1 cellular context compared by ENCODE assay signal in the genomic region with DNA sequence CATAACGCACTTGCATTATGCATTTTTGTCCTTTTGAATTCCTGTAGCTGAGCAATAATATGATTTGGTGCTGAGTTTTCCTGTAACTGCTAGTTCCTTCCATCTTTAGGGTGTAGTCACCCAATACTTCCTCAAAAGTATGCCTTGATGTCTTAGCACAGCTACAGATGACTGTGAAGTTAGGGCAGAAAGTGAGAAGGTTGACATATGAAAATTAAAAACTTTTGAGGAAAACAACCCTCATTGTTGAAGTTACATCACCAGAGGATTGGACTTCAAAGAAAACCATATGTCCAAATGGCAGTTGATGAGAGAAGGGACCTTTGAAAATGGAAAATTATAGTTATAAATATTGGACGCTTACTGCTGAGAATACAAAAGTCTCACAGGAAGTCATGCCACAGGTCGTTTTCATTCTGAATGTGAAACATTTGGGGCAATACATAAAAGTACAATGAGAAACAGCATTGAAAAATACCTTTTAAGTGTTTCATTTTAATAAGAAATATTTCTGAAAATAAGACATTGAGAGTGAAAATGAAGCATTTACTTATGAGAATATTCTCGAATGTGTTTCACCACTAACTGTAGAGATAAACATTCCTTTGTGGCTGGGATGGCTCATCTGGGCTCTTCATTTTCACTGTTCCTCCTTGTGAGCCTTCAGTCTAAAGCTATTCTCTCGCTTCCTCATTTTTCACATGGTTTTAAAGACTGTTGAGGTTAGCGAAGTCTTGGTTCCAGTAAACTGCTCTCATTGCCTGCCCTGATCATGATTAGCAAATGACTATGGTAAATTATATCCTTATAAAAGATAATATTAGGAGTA.
TF ChIP-seq lines count a peak whose summit lies in the region.

No MANE protein-coding gene starts in this region.

TF ChIP-seq in GM23338, 12 proteins besides CTCF, POLR2A, EP300 and RAD21 (continued from another document):
- TF ChIP-seq POLR2AphosphoS5 (IDR thresholded peaks at IDR 0.05; ENCODE audit: low read depth) (no peak), CREB1 (CRISPR knock-in tag; IDR thresholded peaks at IDR 0.05; ENCODE audit: low read depth) (no peak), ZNF331 (CRISPR knock-in tag; IDR thresholded peaks at IDR 0.05; ENCODE audit: low read depth) (no peak), EZH2phosphoT487 (IDR thresholded peaks at IDR 0.05; ENCODE audit: unreplicated experiment) (no peak), JUNB (IDR thresholded peaks at IDR 0.05; ENCODE audit: unreplicated experiment) (no peak), NANOG (IDR thresholded peaks at IDR 0.05; ENCODE audit: borderline replicate concordance) (no peak), STAT1 (IDR thresholded peaks at IDR 0.05; ENCODE audit: unreplicated experiment) (no peak)
- TF ChIP-seq, protein P1, sequence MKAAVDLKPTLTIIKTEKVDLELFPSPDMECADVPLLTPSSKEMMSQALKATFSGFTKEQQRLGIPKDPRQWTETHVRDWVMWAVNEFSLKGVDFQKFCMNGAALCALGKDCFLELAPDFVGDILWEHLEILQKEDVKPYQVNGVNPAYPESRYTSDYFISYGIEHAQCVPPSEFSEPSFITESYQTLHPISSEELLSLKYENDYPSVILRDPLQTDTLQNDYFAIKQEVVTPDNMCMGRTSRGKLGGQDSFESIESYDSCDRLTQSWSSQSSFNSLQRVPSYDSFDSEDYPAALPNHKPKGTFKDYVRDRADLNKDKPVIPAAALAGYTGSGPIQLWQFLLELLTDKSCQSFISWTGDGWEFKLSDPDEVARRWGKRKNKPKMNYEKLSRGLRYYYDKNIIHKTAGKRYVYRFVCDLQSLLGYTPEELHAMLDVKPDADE (IDR thresholded peaks at IDR 0.05) = no peak
